ENCODE assay signal across 7 cellular contexts in genomic region chr2:196066794-196067382, GRCh38. TPM values are rescaled to one million over a fixed set of nuclear protein-coding genes. Genes with fewer than 3 reads are reported as not detected.
DNase-seq lines count a peak whose midpoint lies in the region; ATAC-seq, FAIRE-seq and TF ChIP-seq lines count a peak whose summit lies in the region.

No MANE protein-coding gene starts in this region.

- intact Hi-C loops in activated T-helper 2 cell treated with anti-CD3 and anti-CD28 coated beads, Interferon-gamma antibody, Interleukin-2, Interleukin-4, amounts not matched to agents 10 μg/mL and 5 μg/mL and 100 μg/mL, durations not matched to agents 14 hours and 24 hours and 36 hours (cut with micrococcal nuclease): loop anchor here (2.0 to 10.0 kb wide), 6 partner anchors 492 to 1602 kb away; no protein-coding TSS in a partner anchor

- H3K27ac Mint-ChIP-seq in activated T-helper 2 cell treated with anti-CD3 and anti-CD28 coated beads, Interferon-gamma antibody, Interleukin-2, Interleukin-4, amounts not matched to agents 10 μg/mL and 5 μg/mL and 100 μg/mL, durations not matched to agents 14 hours and 24 hours and 36 hours: no peak overlapping the region
- H3K27ac Mint-ChIP-seq in activated naive CD8-positive, alpha-beta T cell treated with anti-CD3 and anti-CD28 coated beads, Interleukin-2, amount 50 U/mL, for 24 hours: no peak overlapping the region

- DNase-seq in DMS53 treated with DMSO at 0.1 percent for 48 hours (lab: John Stamatoyannopoulos, UW; ENCODE audit: unreplicated experiment) (peak; percentile 30), HTR-8/SVneo (ENCODE audit: insufficient read length, low spot score) (peak; percentile 37), SIG-M5 treated with dmso at 0.1 percent for 504 hours (lab: John Stamatoyannopoulos, UW; ENCODE audit: unreplicated experiment) (peak; percentile 83), fibroblast of pulmonary artery (ENCODE audit: low read depth) (peak; percentile 60), retinal pigment epithelial cell (ENCODE audit: low read depth) (no peak)
- DNase-seq in activated T-helper 2 cell treated with anti-CD3 and anti-CD28 coated beads, Interferon-gamma antibody, Interleukin-2, Interleukin-4, amounts not matched to agents 10 μg/mL and 5 μg/mL and 100 μg/mL, durations not matched to agents 14 hours and 24 hours and 36 hours (ENCODE audit: low spot score): no peak
- DNase-seq in activated naive CD8-positive, alpha-beta T cell treated with anti-CD3 and anti-CD28 coated beads, Interleukin-2, amount 50 U/mL, for 24 hours: no peak

- no peaks in the 10 kb centered on the region for H3K9me3 Mint-ChIP-seq in activated T-helper 2 cell treated with anti-CD3 and anti-CD28 coated beads, Interferon-gamma antibody, Interleukin-2, Interleukin-4, amounts not matched to agents 10 μg/mL and 5 μg/mL and 100 μg/mL, durations not matched to agents 14 hours and 24 hours and 36 hours
- no peaks in the 10 kb centered on the region for H3K9me3 Mint-ChIP-seq in activated naive CD8-positive, alpha-beta T cell treated with anti-CD3 and anti-CD28 coated beads, Interleukin-2, amount 50 U/mL, for 24 hours

- ATAC-seq in activated naive CD8-positive, alpha-beta T cell treated with anti-CD3 and anti-CD28 coated beads, Interleukin-2, amount 50 U/mL, for 24 hours: no peak

- TF ChIP-seq CTCF in fibroblast of pulmonary artery (IDR thresholded peaks at IDR 0.05; ENCODE audit: low read length, missing control alignments) (peak; percentile 64), retinal pigment epithelial cell (conservative IDR thresholded peaks at IDR 0.05; ENCODE audit: low read depth, low read length) (peak; percentile 55)

- H3K4me3 Mint-ChIP-seq in activated T-helper 2 cell treated with anti-CD3 and anti-CD28 coated beads, Interferon-gamma antibody, Interleukin-2, Interleukin-4, amounts not matched to agents 10 μg/mL and 5 μg/mL and 100 μg/mL, durations not matched to agents 14 hours and 24 hours and 36 hours (ENCODE audit: low read depth): no peak overlapping the region
- no peak overlapping the region for H3K4me3 Mint-ChIP-seq in activated naive CD8-positive, alpha-beta T cell treated with anti-CD3 and anti-CD28 coated beads, Interleukin-2, amount 50 U/mL, for 24 hours

- peaks cover 17% of the 10 kb centered on the region for H3K27me3 Mint-ChIP-seq in activated T-helper 2 cell treated with anti-CD3 and anti-CD28 coated beads, Interferon-gamma antibody, Interleukin-2, Interleukin-4, amounts not matched to agents 10 μg/mL and 5 μg/mL and 100 μg/mL, durations not matched to agents 14 hours and 24 hours and 36 hours (ENCODE audit: low read depth)
- H3K27me3 Mint-ChIP-seq in activated naive CD8-positive, alpha-beta T cell treated with anti-CD3 and anti-CD28 coated beads, Interleukin-2, amount 50 U/mL, for 24 hours: no peaks in the 10 kb centered on the region

- H3K36me3 Mint-ChIP-seq in activated T-helper 2 cell treated with anti-CD3 and anti-CD28 coated beads, Interferon-gamma antibody, Interleukin-2, Interleukin-4, amounts not matched to agents 10 μg/mL and 5 μg/mL and 100 μg/mL, durations not matched to agents 14 hours and 24 hours and 36 hours (ENCODE audit: low read depth): no peaks in the 10 kb centered on the region
- H3K36me3 Mint-ChIP-seq in activated naive CD8-positive, alpha-beta T cell treated with anti-CD3 and anti-CD28 coated beads, Interleukin-2, amount 50 U/mL, for 24 hours (ENCODE audit: low read depth): no peaks in the 10 kb centered on the region

- H3K4me1 Mint-ChIP-seq in activated T-helper 2 cell treated with anti-CD3 and anti-CD28 coated beads, Interferon-gamma antibody, Interleukin-2, Interleukin-4, amounts not matched to agents 10 μg/mL and 5 μg/mL and 100 μg/mL, durations not matched to agents 14 hours and 24 hours and 36 hours (ENCODE audit: low read depth): peaks cover 3% of the 10 kb centered on the region
- H3K4me1 Mint-ChIP-seq in activated naive CD8-positive, alpha-beta T cell treated with anti-CD3 and anti-CD28 coated beads, Interleukin-2, amount 50 U/mL, for 24 hours: peaks cover 10% of the 10 kb centered on the region

- no peak for FAIRE-seq in HTR-8/SVneo (lab: Jason Lieb, UNC)

- H3K4me3 ChIP-seq in fibroblast of pulmonary artery (replicated peaks; ENCODE audit: low read depth, low read length): no peak overlapping the region
- no peak overlapping the region for H3K4me3 ChIP-seq in retinal pigment epithelial cell (ENCODE audit: low read length)

RNA-seq across cellular contexts. Expression of gene DNAH7, which starts 1.7 kb away (rescaled TPM):
- total RNA-seq in activated T-helper 2 cell treated with anti-CD3 and anti-CD28 coated beads, Interferon-gamma antibody, Interleukin-2, Interleukin-4, amounts not matched to agents 10 μg/mL and 5 μg/mL and 100 μg/mL, durations not matched to agents 14 hours and 24 hours and 36 hours: not detected in 2 replicates

Comparison
In these comparisons a context has a peak if more than half of its experiments do, and no peak if none do; other contexts are left out.
1. DNase-seq: peak in DMS53 treated with DMSO at 0.1 percent for 48 hours (single experiment), HTR-8/SVneo (single experiment), SIG-M5 treated with dmso at 0.1 percent for 504 hours (single experiment) and fibroblast of pulmonary artery (single experiment); none in retinal pigment epithelial cell (single experiment), activated T-helper 2 cell treated with anti-CD3 and anti-CD28 coated beads, Interferon-gamma antibody, Interleukin-2, Interleukin-4, amounts not matched to agents 10 μg/mL and 5 μg/mL and 100 μg/mL, durations not matched to agents 14 hours and 24 hours and 36 hours (single experiment) and activated naive CD8-positive, alpha-beta T cell treated with anti-CD3 and anti-CD28 coated beads, Interleukin-2, amount 50 U/mL, for 24 hours (single experiment).